Comparison of ENCODE assay signal across 7 cellular contexts in genomic region chr15:64699767-64700388, GRCh38.
DNase-seq lines count a peak whose midpoint lies in the region; ATAC-seq and TF ChIP-seq lines count a peak whose summit lies in the region.

No MANE protein-coding gene starts in this region.

- no peak for TF ChIP-seq CTCF in body of pancreas (IDR thresholded peaks at IDR 0.05)

- H3K27me3 ChIP-seq in body of pancreas (no peaks in the 10 kb centered on the region), MG63 (no peaks in the 10 kb centered on the region)

- H3K4me3 ChIP-seq in body of pancreas (no peak overlapping the region), MG63 (no peak overlapping the region)

- intact Hi-C loops in body of pancreas (cut with DNase I), result no loop called here

- TF ChIP-seq POLR2A in body of pancreas (IDR thresholded peaks at IDR 0.05), result no peak

- WGBS in body of pancreas, 2 donors, result 21 to 38% methylated on average over 6 to 7 of the region's 7 CpGs

- DNase-seq in LHCN-M2 (ENCODE audit: low read depth), result peak; percentile 31
- DNase-seq in body of pancreas, result peak; percentile 36 to 66 (median 56)
- DNase-seq in iris pigment epithelial cell (ENCODE audit: low read depth), result peak; percentile 51
- peak in 14 of 49 donors; percentile 11 to 47 (median 34) for DNase-seq in substantia nigra (lab: John Stamatoyannopoulos, UW)
- DNase-seq in H4 (ENCODE audit: low spot score), result no peak
- DNase-seq in MG63, result no peak

- H3K36me3 ChIP-seq in body of pancreas (replicated peaks in 1 of 2; ENCODE audit: insufficient read depth in 1 of 2, low read depth in 2 of 2), result no peaks in the 10 kb centered on the region
- H3K36me3 ChIP-seq in MG63, result peaks cover 29% of the 10 kb centered on the region

- peaks cover 69% of the 10 kb centered on the region for H3K4me1 ChIP-seq in body of pancreas

- H3K27ac ChIP-seq in body of pancreas (peak overlapping the region; percentile 6 to 79 (median 44)), substantia nigra (ENCODE audit: low read depth, low read length, poor library complexity, severe bottlenecking) (peak overlapping the region; percentile 72)

- H3K9me3 ChIP-seq in body of pancreas, result no peaks in the 10 kb centered on the region
- H3K9me3 ChIP-seq in MG63, result no peaks in the 10 kb centered on the region

- no peak for ATAC-seq in body of pancreas
- no peak for ATAC-seq in HG02885 (IDR thresholded peaks at IDR 0.05; ENCODE audit: poor library complexity, unreplicated experiment)

Comparison
In these comparisons a context has a peak if more than half of its experiments do, and no peak if none do; other contexts are left out.
1. DNase-seq: peak in LHCN-M2 (single experiment), body of pancreas (4 of 4) and iris pigment epithelial cell (single experiment); none in H4 (single experiment) and MG63 (single experiment).